Comparison of ENCODE assay signal across 5 cellular contexts in the genomic region with DNA sequence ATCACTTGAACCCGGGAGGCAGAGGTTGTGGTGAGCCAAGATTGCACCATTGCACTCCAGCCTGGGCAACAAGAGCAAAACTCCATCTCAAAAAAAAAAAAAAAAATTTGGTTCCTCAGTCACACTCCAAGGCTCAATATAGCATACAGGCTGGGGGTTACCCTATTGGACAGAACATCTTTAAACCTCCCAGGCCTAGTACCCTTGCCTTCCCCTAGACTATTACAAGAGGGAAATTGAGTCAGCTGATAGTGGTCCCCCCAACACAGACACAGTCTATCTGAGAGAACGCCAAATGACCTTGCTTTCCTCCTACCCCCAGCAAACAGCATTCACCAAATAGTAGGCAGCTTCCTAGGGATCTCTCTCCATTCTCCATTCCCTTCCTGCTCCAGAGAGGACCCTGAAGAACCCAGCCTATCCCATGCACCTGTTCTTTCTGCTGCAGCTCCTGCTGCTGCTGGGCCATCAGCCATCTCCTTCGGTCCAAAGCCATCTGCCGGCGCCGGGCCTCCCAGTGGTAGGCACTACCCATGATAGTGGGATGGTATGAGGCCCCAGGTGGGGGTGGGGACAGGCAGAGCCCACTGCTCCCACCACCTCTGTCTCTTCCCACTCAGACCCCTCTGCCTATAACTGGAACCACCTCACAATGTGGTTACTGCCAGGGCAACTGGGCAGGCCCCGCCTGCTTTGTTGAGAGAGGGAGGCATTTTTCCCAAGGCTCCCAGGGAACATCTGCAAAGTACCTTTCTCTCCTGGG. TPM values are rescaled to one million over a fixed set of nuclear protein-coding genes. Genes with fewer than 3 reads are reported as not detected.
"Had no signal": no experiment of that assay in that cellular context is flagged by ENCODE, and none has a peak within 500 bp of the region (broad histone marks: within the 10 kb centered on the region; RNA-seq: fewer than 3 reads in every experiment).

CCDC200 (minus strand) TSS at position 604 of the 763 bp plus-strand sequence; CDS start at position 535, 69 bp downstream.

RNA-seq across cellular contexts. Expression of gene CCDC200, which starts in this region (rescaled TPM):
- total RNA-seq: HT-29, IMR-90, NCI-H460, PC-9, SJSA1 had no signal
- polyA plus RNA-seq: IMR-90 had no signal
